Comparison of ENCODE assay signal across 7 cellular contexts in genomic region chr1:199383791-199384190, GRCh38.
"Had no signal": no experiment of that assay in that cellular context is flagged by ENCODE, and none has a peak within 500 bp of the region (broad histone marks: within the 10 kb centered on the region; RNA-seq: fewer than 3 reads in every experiment).

No MANE protein-coding gene starts in this region.

- H3K9me3 ChIP-seq: HAP-1 had no signal

- H2AFZ ChIP-seq: GM23248 had no signal

- FAIRE-seq: HTR-8/SVneo had no signal

- H3K4me1 ChIP-seq: HAP-1 had no signal

- H3K36me3 ChIP-seq: HAP-1 had no signal

- DNase-seq: GM23248, GOT3, H7, KBM-7 had no signal

- H3K9ac ChIP-seq: GM23248, KMS-11 had no signal

- H3K4me3 ChIP-seq: GM23248, HAP-1 had no signal

- H3K27ac ChIP-seq: GM23248, KMS-11 had no signal

- H3K4me2 ChIP-seq: KMS-11 had no signal
